In genomic region chr14:56678838-56679237, GRCh38 we compare ENCODE assay signal across 10 cellular contexts.
"Had no signal": no experiment of that assay in that cellular context is flagged by ENCODE, and none has a peak within 500 bp of the region (broad histone marks: within the 10 kb centered on the region; RNA-seq: fewer than 3 reads in every experiment).

No MANE protein-coding gene starts in this region.

- ATAC-seq: GM23338, HCT116 had no signal

- DNase-seq: GM23248, GOT3, H7, H9, HCEC 1CT, HFFc6 had no signal

- FAIRE-seq: H1, H54 had no signal
